7 cellular contexts compared by ENCODE assay signal in the genomic region with DNA sequence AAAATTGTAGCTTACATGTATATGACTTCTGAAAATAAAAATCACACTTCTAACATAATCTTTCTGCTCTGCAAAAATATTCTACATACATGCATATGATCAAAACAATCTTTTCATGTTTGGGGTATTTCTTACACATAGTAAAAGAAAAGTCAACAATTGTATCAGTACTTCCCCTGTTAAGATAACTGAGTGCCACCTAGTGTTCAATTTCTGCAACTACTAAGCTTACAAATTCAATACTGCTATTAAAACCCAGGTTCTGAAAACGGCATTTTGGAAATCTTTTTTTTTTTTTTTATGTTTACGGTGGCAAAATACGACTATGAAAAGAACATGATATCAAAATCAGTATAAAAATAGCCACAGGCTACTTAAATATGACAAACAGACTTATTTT. TPM values are rescaled to one million over a fixed set of nuclear protein-coding genes. Genes with fewer than 3 reads are reported as not detected.
DNase-seq lines count a peak whose midpoint lies in the region; ATAC-seq, FAIRE-seq and TF ChIP-seq lines count a peak whose summit lies in the region.
"Not testable (repeated sequence)": the region's sequence is repeated elsewhere in the genome, so short reads cannot be mapped to it uniquely, and the experiment has no call there.

No MANE protein-coding gene starts in this region.

- CTCF ChIA-PET in T-cell (lab: Charles Lee): not testable (repeated sequence)

- not testable (repeated sequence) for H3K9me3 ChIP-seq in heart right ventricle

- ATAC-seq in GM21529 (IDR thresholded peaks at IDR 0.05; ENCODE audit: unreplicated experiment) (peak; percentile 58), HG03354 (IDR thresholded peaks at IDR 0.05; ENCODE audit: poor library complexity, severe bottlenecking, unreplicated experiment) (peak; percentile 62), T-cell (replicated peaks in 1 of 4) (peak in 3 of 4 experiments; percentile 57 to 76 (median 59))
- ATAC-seq in heart right ventricle: not testable (repeated sequence)

- not testable (repeated sequence) for H3K27ac ChIP-seq in heart right ventricle

- intact Hi-C loops in heart right ventricle (cut with DNase I): loop anchor here in 5 of 10 donors (10.0 kb wide), 1 partner anchor 223 kb away; no protein-coding TSS in a partner anchor

- not testable (repeated sequence) for DNase-seq in GM06990 (ENCODE audit: extremely low read depth, insufficient read length); T-cell; heart right ventricle; nephron progenitor cell

- not testable (repeated sequence) for H3K4me1 ChIP-seq in heart right ventricle

- 0 to 1% methylated on average over 3 of the region's 3 CpGs for WGBS in heart right ventricle, 2 donors

- not testable (repeated sequence) for H3K36me3 Mint-ChIP-seq in T-cell; nephron progenitor cell (ENCODE audit: low read depth)

- H3K36me3 ChIP-seq in GM06990 (ENCODE audit: control insufficient read depth, insufficient read depth, low read length): not testable (repeated sequence)
- peaks cover 0 to 64% (median 4%) of the 10 kb centered on the region in 9 donors for H3K36me3 ChIP-seq in heart right ventricle

- POLR2A ChIA-PET in T-cell (lab: Charles Lee): not testable (repeated sequence)

- H3K9me3 Mint-ChIP-seq in T-cell, nephron progenitor cell: not testable (repeated sequence)

- peak; percentile 14 for TF ChIP-seq CTCF in GM06990 (IDR thresholded peaks at IDR 0.05; ENCODE audit: insufficient read depth, low read length, poor library complexity, severe bottlenecking)
- TF ChIP-seq CTCF in heart right ventricle (IDR thresholded peaks at IDR 0.05): peak in 7 of 9 donors; percentile 25 to 48 (median 39)
- peak; percentile 28 for TF ChIP-seq CTCF in nephron progenitor cell (IDR thresholded peaks at IDR 0.05)

- not testable (repeated sequence) for H3K27ac Mint-ChIP-seq in T-cell, nephron progenitor cell

- not testable (repeated sequence) for H3K4me1 Mint-ChIP-seq in T-cell, nephron progenitor cell

- H3K27me3 Mint-ChIP-seq in T-cell; nephron progenitor cell (ENCODE audit: low read depth, poor library complexity): not testable (repeated sequence)

- H3K4me3 Mint-ChIP-seq in T-cell, nephron progenitor cell: not testable (repeated sequence)

- peak; percentile 99 for FAIRE-seq in colon (lab: Jason Lieb, UNC)

- H3K4me3 ChIP-seq in GM06990 (replicated peaks; ENCODE audit: low read depth, low read length); heart right ventricle: not testable (repeated sequence)

- H3K27me3 ChIP-seq in GM06990 (replicated peaks; ENCODE audit: control insufficient read depth, insufficient read depth, low read length); heart right ventricle: not testable (repeated sequence)

RNA-seq across cellular contexts. Expression of a gene that starts 10.7 kb away (rescaled TPM):
- total RNA-seq in T-cell (under 1 TPM in 4 of 5 donors, not detected in 1; 0.13 to 0.83 (median 0.65) TPM), heart right ventricle (under 1 TPM; 0.19 to 0.82 (median 0.38) TPM)
- polyA plus RNA-seq in heart right ventricle: under 1 TPM; 0.03 to 0.73 TPM

RNA-seq across cellular contexts. Expression of a gene that starts 14.2 kb away (rescaled TPM):
- total RNA-seq in T-cell (10 to 100 TPM; 39.6 to 81.8 (median 52.6) TPM), heart right ventricle (100 to 1,000 TPM in 1 of 10 donors, 10 to 100 TPM in 9; 46.0 to 107 (median 59.0) TPM)
- 10 to 100 TPM; 17.8 to 59.8 TPM for polyA plus RNA-seq in heart right ventricle
